1 cellular context compared by ENCODE assay signal in genomic region chr7:149625339-149625946, GRCh38.
TF ChIP-seq lines count a peak whose summit lies in the region.

No MANE protein-coding gene starts in this region.

TF ChIP-seq in HepG2, 621 proteins besides CTCF, POLR2A, EP300 and RAD21 (continued from another document):
- no peak for TF ChIP-seq USF2 (IDR thresholded peaks at IDR 0.05; ENCODE audit: low read depth, low read length)
- TF ChIP-seq USF2 (CRISPR knock-in tag; IDR thresholded peaks at IDR 0.05; ENCODE audit: borderline replicate concordance): peak; percentile 53; the same call in 1 of the 2 replicates
- peak; percentile 51 for TF ChIP-seq ATF7 (IDR thresholded peaks at IDR 0.05)
- no peak for TF ChIP-seq ATF7 (CRISPR knock-in tag; IDR thresholded peaks at IDR 0.05)
- no peak for TF ChIP-seq ZBTB21 (CRISPR knock-in tag; IDR thresholded peaks at IDR 0.05)
- TF ChIP-seq, protein P1, sequence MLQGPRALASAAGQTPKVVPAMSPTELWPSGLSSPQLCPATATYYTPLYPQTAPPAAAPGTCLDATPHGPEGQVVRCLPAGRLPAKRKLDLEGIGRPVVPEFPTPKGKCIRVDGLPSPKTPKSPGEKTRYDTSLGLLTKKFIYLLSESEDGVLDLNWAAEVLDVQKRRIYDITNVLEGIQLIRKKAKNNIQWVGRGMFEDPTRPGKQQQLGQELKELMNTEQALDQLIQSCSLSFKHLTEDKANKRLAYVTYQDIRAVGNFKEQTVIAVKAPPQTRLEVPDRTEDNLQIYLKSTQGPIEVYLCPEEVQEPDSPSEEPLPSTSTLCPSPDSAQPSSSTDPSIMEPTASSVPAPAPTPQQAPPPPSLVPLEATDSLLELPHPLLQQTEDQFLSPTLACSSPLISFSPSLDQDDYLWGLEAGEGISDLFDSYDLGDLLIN (CRISPR knock-in tag; IDR thresholded peaks at IDR 0.05; ENCODE audit: borderline replicate concordance): no peak
- peak; percentile 37; the same call in 1 of the 2 replicates for TF ChIP-seq PATZ1 (CRISPR knock-in tag; IDR thresholded peaks at IDR 0.05)
- TF ChIP-seq, protein P2, sequence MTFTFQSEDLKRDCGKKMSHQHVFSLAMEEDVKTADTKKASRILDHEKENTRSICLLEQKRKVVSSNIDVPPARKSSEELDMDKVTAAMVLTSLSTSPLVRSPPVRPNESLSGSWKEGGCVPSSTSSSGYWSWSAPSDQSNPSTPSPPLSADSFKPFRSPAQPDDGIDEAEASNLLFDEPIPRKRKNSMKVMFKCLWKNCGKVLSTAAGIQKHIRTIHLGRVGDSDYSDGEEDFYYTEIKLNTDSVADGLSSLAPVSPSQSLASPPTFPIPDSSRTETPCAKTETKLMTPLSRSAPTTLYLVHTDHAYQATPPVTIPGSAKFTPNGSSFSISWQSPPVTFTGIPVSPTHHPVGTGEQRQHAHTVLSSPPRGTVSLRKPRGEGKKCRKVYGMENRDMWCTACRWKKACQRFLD (CRISPR knock-in tag; IDR thresholded peaks at IDR 0.05; ENCODE audit: borderline replicate concordance): no peak
- TF ChIP-seq GTF3A (CRISPR knock-in tag; conservative IDR thresholded peaks at IDR 0.05): no peak
- TF ChIP-seq ZMYM2 (CRISPR knock-in tag; IDR thresholded peaks at IDR 0.05): no peak
- no peak for TF ChIP-seq BRD4 (CRISPR knock-in tag; IDR thresholded peaks at IDR 0.05)
- no peak for TF ChIP-seq ZNF253 (CRISPR knock-in tag; IDR thresholded peaks at IDR 0.05; ENCODE audit: borderline replicate concordance)
- TF ChIP-seq RBM39 (IDR thresholded peaks at IDR 0.05; ENCODE audit: low read depth, low read length, poor library complexity, severe bottlenecking): no peak
- TF ChIP-seq ZNF274 (CRISPR knock-in tag; IDR thresholded peaks at IDR 0.05): no peak
- no peak for TF ChIP-seq U2AF2 (IDR thresholded peaks at IDR 0.05; ENCODE audit: low read depth, low read length)
- TF ChIP-seq ZNF615 (CRISPR knock-in tag; IDR thresholded peaks at IDR 0.05; ENCODE audit: borderline replicate concordance): no peak
- TF ChIP-seq SAP130 (CRISPR knock-in tag; IDR thresholded peaks at IDR 0.05; ENCODE audit: low read depth): peak; percentile 34; the same call in 1 of the 2 replicates
- TF ChIP-seq ZNF569 (CRISPR knock-in tag; IDR thresholded peaks at IDR 0.05; ENCODE audit: borderline replicate concordance): no peak
- TF ChIP-seq HMG20A (CRISPR knock-in tag; IDR thresholded peaks at IDR 0.05; ENCODE audit: borderline replicate concordance): no peak
- TF ChIP-seq ZNF430 (CRISPR knock-in tag; IDR thresholded peaks at IDR 0.05): no peak
- TF ChIP-seq ZNF350 (CRISPR knock-in tag; IDR thresholded peaks at IDR 0.05; ENCODE audit: borderline replicate concordance, low read depth): no peak
- TF ChIP-seq JUNB (CRISPR knock-in tag; IDR thresholded peaks at IDR 0.05; ENCODE audit: borderline replicate concordance): no peak
- no peak for TF ChIP-seq ZNF670 (CRISPR knock-in tag; IDR thresholded peaks at IDR 0.05; ENCODE audit: borderline replicate concordance)
- TF ChIP-seq ZIK1 (CRISPR knock-in tag; IDR thresholded peaks at IDR 0.05; ENCODE audit: borderline replicate concordance, low read depth): no peak
- TF ChIP-seq NRL (CRISPR knock-in tag; IDR thresholded peaks at IDR 0.05; ENCODE audit: borderline replicate concordance): no peak
- TF ChIP-seq YEATS2 (CRISPR knock-in tag; IDR thresholded peaks at IDR 0.05; ENCODE audit: borderline replicate concordance): no peak
- TF ChIP-seq, protein P3, sequence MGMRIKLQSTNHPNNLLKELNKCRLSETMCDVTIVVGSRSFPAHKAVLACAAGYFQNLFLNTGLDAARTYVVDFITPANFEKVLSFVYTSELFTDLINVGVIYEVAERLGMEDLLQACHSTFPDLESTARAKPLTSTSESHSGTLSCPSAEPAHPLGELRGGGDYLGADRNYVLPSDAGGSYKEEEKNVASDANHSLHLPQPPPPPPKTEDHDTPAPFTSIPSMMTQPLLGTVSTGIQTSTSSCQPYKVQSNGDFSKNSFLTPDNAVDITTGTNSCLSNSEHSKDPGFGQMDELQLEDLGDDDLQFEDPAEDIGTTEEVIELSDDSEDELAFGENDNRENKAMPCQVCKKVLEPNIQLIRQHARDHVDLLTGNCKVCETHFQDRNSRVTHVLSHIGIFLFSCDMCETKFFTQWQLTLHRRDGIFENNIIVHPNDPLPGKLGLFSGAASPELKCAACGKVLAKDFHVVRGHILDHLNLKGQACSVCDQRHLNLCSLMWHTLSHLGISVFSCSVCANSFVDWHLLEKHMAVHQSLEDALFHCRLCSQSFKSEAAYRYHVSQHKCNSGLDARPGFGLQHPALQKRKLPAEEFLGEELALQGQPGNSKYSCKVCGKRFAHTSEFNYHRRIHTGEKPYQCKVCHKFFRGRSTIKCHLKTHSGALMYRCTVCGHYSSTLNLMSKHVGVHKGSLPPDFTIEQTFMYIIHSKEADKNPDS (CRISPR knock-in tag; IDR thresholded peaks at IDR 0.05): no peak
- peak; percentile 58 for TF ChIP-seq TEAD3 (CRISPR knock-in tag; optimal IDR thresholded peaks at IDR 0.05; ENCODE audit: borderline replicate concordance)
- TF ChIP-seq, protein P4, sequence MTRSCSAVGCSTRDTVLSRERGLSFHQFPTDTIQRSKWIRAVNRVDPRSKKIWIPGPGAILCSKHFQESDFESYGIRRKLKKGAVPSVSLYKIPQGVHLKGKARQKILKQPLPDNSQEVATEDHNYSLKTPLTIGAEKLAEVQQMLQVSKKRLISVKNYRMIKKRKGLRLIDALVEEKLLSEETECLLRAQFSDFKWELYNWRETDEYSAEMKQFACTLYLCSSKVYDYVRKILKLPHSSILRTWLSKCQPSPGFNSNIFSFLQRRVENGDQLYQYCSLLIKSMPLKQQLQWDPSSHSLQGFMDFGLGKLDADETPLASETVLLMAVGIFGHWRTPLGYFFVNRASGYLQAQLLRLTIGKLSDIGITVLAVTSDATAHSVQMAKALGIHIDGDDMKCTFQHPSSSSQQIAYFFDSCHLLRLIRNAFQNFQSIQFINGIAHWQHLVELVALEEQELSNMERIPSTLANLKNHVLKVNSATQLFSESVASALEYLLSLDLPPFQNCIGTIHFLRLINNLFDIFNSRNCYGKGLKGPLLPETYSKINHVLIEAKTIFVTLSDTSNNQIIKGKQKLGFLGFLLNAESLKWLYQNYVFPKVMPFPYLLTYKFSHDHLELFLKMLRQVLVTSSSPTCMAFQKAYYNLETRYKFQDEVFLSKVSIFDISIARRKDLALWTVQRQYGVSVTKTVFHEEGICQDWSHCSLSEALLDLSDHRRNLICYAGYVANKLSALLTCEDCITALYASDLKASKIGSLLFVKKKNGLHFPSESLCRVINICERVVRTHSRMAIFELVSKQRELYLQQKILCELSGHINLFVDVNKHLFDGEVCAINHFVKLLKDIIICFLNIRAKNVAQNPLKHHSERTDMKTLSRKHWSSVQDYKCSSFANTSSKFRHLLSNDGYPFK (CRISPR knock-in tag; IDR thresholded peaks at IDR 0.05; ENCODE audit: borderline replicate concordance): no peak
